Comparison of ENCODE assay signal across 10 cellular contexts in the genomic region with DNA sequence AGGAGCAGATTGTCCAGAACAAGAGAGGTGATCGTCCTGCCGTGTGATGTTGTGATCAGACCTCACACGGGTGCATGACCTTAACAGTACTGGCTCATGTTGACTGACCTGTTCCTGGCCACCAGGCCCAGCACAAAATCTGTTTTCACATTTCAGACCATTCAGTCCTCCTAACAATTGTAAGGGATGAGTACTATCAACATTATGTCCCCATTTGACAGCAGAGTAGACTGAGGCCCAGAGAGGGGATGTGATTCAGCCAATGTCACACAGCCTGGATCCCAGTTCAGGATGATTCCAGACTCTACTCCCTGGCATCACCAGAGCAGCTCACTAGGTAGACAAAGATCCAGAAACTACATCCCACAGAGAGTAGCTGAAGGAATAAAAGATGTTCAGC. TPM values are rescaled to one million over a fixed set of nuclear protein-coding genes. Genes with fewer than 3 reads are reported as not detected.
"Had no signal": no experiment of that assay in that cellular context is flagged by ENCODE, and none has a peak within 500 bp of the region (broad histone marks: within the 10 kb centered on the region; RNA-seq: fewer than 3 reads in every experiment).

No MANE protein-coding gene starts in this region.

- H3K9me3 Mint-ChIP-seq: IgD-negative memory B cell had no signal

- H3K36me3 ChIP-seq: HAP-1 had no signal

- ATAC-seq: HCT116 had no signal

- H2AFZ ChIP-seq: GM23248 had no signal

- H3K4me3 ChIP-seq: GM23248, HAP-1 had no signal

- H3K4me3 Mint-ChIP-seq: IgD-negative memory B cell had no signal

- H3K9ac ChIP-seq: GM23248 had no signal

- H3K9me3 ChIP-seq: HAP-1 had no signal

- DNase-seq: GM23248, GOT3, H7, KG1 had no signal

- H3K4me1 ChIP-seq: HAP-1 had no signal

- FAIRE-seq: HTR-8/SVneo had no signal

- H3K27ac Mint-ChIP-seq: IgD-negative memory B cell had no signal

- H3K27ac ChIP-seq: GM23248 had no signal

RNA-seq across cellular contexts. Expression of gene TAS1R2, which starts 7.4 kb away (rescaled TPM):
- total RNA-seq: GM23248, H4, HT-29 had no signal
- polyA plus RNA-seq: GM23248, IgD-negative memory B cell had no signal
